15 cellular contexts compared by ENCODE assay signal in the genomic region with DNA sequence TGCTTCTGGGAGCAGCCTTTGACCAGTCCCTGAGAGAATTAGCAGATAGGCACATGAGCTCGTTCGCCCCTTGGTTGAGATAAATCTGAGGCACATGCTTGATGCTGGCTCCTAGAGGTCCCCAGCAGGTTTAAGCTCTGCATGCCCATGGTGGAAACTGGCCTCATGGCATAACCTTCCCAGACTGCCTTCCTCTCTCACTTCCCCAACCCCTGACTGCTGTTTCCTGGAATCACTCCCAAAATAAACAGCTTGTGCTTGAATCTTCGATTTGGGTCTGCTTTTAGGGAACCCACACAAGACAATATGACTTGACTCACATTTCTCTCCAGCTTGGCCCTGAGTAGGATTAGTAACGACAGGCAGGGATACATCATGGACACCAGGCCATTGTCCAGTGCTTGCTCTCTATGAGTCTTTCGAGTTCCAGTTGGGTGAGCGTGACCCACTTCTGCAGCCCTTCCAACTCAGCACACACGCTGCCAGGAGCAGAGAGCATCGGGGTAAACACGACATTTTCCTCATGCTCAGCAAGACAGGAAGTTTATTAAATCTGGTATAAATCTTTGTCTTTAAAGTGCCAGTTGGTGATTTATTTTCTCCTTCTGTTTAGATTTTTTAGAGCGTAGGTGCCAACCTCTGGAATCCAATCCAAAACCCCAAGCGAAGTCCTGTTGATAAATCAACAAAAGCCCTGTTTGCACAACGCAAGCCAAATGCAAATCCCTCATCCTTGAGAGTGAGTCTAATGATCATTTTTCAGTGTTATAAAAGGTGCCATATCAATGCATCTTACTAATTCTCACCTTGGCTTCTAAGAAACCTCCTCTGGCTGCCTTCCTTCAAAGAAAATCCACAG.
DNase-seq lines count a peak whose midpoint lies in the region; ATAC-seq, FAIRE-seq and TF ChIP-seq lines count a peak whose summit lies in the region.
"Had no signal": no experiment of that assay in that cellular context is flagged by ENCODE, and none has a peak within 500 bp of the region (broad histone marks: within the 10 kb centered on the region; RNA-seq: fewer than 3 reads in every experiment).

No MANE protein-coding gene starts in this region.

- no peaks in the 10 kb centered on the region for H3K79me2 ChIP-seq in PC-3 (ENCODE audit: low read length)
- H3K79me2 ChIP-seq in hepatocyte, result no peaks in the 10 kb centered on the region
- H3K79me2 ChIP-seq: parathyroid adenoma had no signal

- H3K9me3 ChIP-seq in PC-3 (ENCODE audit: low read length) (no peaks in the 10 kb centered on the region), left lung (no peaks in the 10 kb centered on the region), upper lobe of right lung (no peaks in the 10 kb centered on the region), hepatocyte (ENCODE audit: low read depth) (no peaks in the 10 kb centered on the region)
- H3K9me3 ChIP-seq: transverse colon had no signal

- no peak for TF ChIP-seq POLR2A in H54 (IDR thresholded peaks at IDR 0.05; ENCODE audit: low read depth, low read length)

- BruUV-seq in PC-3 (replicated peaks; lab: Mats Ljungman, UMichigan), result no TSS peak

- H3K27me3 ChIP-seq in PC-3 (ENCODE audit: low read length) (no peaks in the 10 kb centered on the region), left lung (no peaks in the 10 kb centered on the region), upper lobe of right lung (no peaks in the 10 kb centered on the region), hepatocyte (peaks cover 7% of the 10 kb centered on the region)
- H3K27me3 ChIP-seq: transverse colon had no signal

- TF ChIP-seq CTCF in PC-3 (conservative IDR thresholded peaks at IDR 0.05; ENCODE audit: low read depth, low read length), result no peak
- TF ChIP-seq CTCF in left lung (IDR thresholded peaks at IDR 0.05), result no peak
- TF ChIP-seq CTCF in upper lobe of right lung (IDR thresholded peaks at IDR 0.05), result no peak
- no peak for TF ChIP-seq CTCF in hepatocyte (IDR thresholded peaks at IDR 0.05; ENCODE audit: poor library complexity)

- no peak overlapping the region for H3K4me2 ChIP-seq in PC-3 (ENCODE audit: low read length)
- H3K4me2 ChIP-seq in hepatocyte, result no peak overlapping the region

- no peaks in the 10 kb centered on the region for H3K9me2 ChIP-seq in PC-3 (replicated peaks; ENCODE audit: low read length)
- H3K9me2 ChIP-seq in hepatocyte (replicated peaks; ENCODE audit: insufficient read depth), result no peaks in the 10 kb centered on the region

- H3K27ac ChIP-seq in PC-3 (ENCODE audit: low read length), result no peak overlapping the region
- no peak overlapping the region for H3K27ac ChIP-seq in left lung
- peak overlapping the region; percentile 19 for H3K27ac ChIP-seq in upper lobe of right lung
- H3K27ac ChIP-seq in hepatocyte, result no peak overlapping the region
- H3K27ac ChIP-seq: cardiac muscle cell, epithelial cell of prostate, parathyroid adenoma had no signal

- FAIRE-seq in H54 (lab: Jason Lieb, UNC), result no peak

- H3K9ac ChIP-seq in PC-3 (ENCODE audit: low read length), result no peak overlapping the region
- H3K9ac ChIP-seq: parathyroid adenoma had no signal

- CTCF ChIA-PET in PC-3 (lab: Charles Lee), result no interaction called here

- H3K4me3 ChIP-seq in PC-3 (ENCODE audit: low read length) (no peak overlapping the region), left lung (no peak overlapping the region), upper lobe of right lung (no peak overlapping the region), hepatocyte (no peak overlapping the region)
- H3K4me3 ChIP-seq: cardiac muscle cell, transverse colon had no signal

- H2AFZ ChIP-seq in PC-3 (ENCODE audit: low read length) (no peak overlapping the region), hepatocyte (no peak overlapping the region)
- H2AFZ ChIP-seq: parathyroid adenoma had no signal

- no peaks in the 10 kb centered on the region for H3F3A ChIP-seq in PC-3 (ENCODE audit: low read length, unreplicated experiment)

- POLR2A ChIA-PET in PC-3 (lab: Charles Lee; ENCODE audit: unreplicated experiment), result no interaction called here

- intact Hi-C loops in left cardiac atrium (cut with DNase I) (no loop called here), Right ventricle myocardium inferior (cut with DNase I) (no loop called here), PC-3 (cut with micrococcal nuclease) (no loop called here), left lung (cut with DNase I) (no loop called here), upper lobe of right lung (cut with DNase I) (no loop called here)

- H3K4me1 ChIP-seq in PC-3 (ENCODE audit: insufficient read depth, low read length), result peaks cover 19% of the 10 kb centered on the region
- peaks cover 4 to 11% of the 10 kb centered on the region in 2 donors for H3K4me1 ChIP-seq in left lung
- peaks cover 20% of the 10 kb centered on the region for H3K4me1 ChIP-seq in upper lobe of right lung
- no peaks in the 10 kb centered on the region for H3K4me1 ChIP-seq in hepatocyte (ENCODE audit: insufficient read depth)
- H3K4me1 ChIP-seq: parathyroid adenoma had no signal

- H3K36me3 ChIP-seq in PC-3 (ENCODE audit: low read depth, low read length), result no peaks in the 10 kb centered on the region
- H3K36me3 ChIP-seq in left lung, result no peaks in the 10 kb centered on the region
- H3K36me3 ChIP-seq in upper lobe of right lung, result no peaks in the 10 kb centered on the region
- no peaks in the 10 kb centered on the region for H3K36me3 ChIP-seq in hepatocyte (replicated peaks; ENCODE audit: insufficient read depth, low read depth)
- H3K36me3 ChIP-seq: cardiac muscle cell, transverse colon had no signal

- 72% methylated on average over 12 of the region's 12 CpGs for WGBS in hepatocyte (ENCODE audit: low lambda C conversion rate, missing lambda C conversion rate)

- H4K20me1 ChIP-seq in PC-3 (ENCODE audit: low read length) (no peaks in the 10 kb centered on the region), hepatocyte (ENCODE audit: insufficient read depth, poor library complexity, severe bottlenecking) (no peaks in the 10 kb centered on the region)

- ATAC-seq in left cardiac atrium (peak; percentile 41 to 56), Right ventricle myocardium inferior (no peak), PC-3 (peak; percentile 21; the same call in 1 of the 2 replicates), left lung (peak; percentile 53), upper lobe of right lung (peak; percentile 70), HG02852 (IDR thresholded peaks at IDR 0.05; ENCODE audit: unreplicated experiment) (no peak)

- DNase-seq in left cardiac atrium (no peak), Right ventricle myocardium inferior (ENCODE audit: missing footprints) (no peak), PC-3 (no peak), left lung (no peak), upper lobe of right lung (no peak), hepatocyte (ENCODE audit: low spot score) (no peak), H54 (ENCODE audit: insufficient read length, low spot score) (no peak)
- DNase-seq: ACHN; activated naive CD4-positive, alpha-beta T cell treated with anti-CD3 and anti-CD28 coated beads for 36 hours; stimulated activated CD4-positive, alpha-beta T cell treated with anti-CD3 and anti-CD28 coated beads, Interleukin-1b, Interleukin-23, amount 100 ng/mL, for 48 hours; transverse colon had no signal

Comparison
In these comparisons a context has a peak if more than half of its experiments do, and no peak if none do; other contexts are left out.
1. ATAC-seq: peak in left cardiac atrium (2 of 2), PC-3 (single experiment), left lung (single experiment) and upper lobe of right lung (single experiment); none in Right ventricle myocardium inferior (single experiment) and HG02852 (single experiment).